In genomic region chr15:48910554-48910953, GRCh38 we compare ENCODE assay signal across 10 cellular contexts. TPM values are rescaled to one million over a fixed set of nuclear protein-coding genes. Genes with fewer than 3 reads are reported as not detected.
DNase-seq lines count a peak whose midpoint lies in the region; ATAC-seq, FAIRE-seq and TF ChIP-seq lines count a peak whose summit lies in the region.
"Not testable (repeated sequence)": the region's sequence is repeated elsewhere in the genome, so short reads cannot be mapped to it uniquely, and the experiment has no call there.
"Had no signal": no experiment of that assay in that cellular context is flagged by ENCODE, and none has a peak within 500 bp of the region (broad histone marks: within the 10 kb centered on the region; RNA-seq: fewer than 3 reads in every experiment).

No MANE protein-coding gene starts in this region.

- not testable (repeated sequence) for H3K4me3 Mint-ChIP-seq in activated CD4-positive, alpha-beta T cell treated with anti-CD3 and anti-CD28 coated beads, Interleukin-2, amount 10 ng/mL, durations not matched to agents 24 days and 14 days; activated T-helper 1 cell treated with anti-CD3 and anti-CD28 coated beads, Interleukin-12 subunit alpha, Interleukin-12 subunit beta, Interleukin-2, Interleukin-4 antibody, amounts not matched to agents 30 ng/mL and 10 ng/mL and 1 ng/mL, durations not matched to agents 14 hours and 24 hours and 36 hours

- not testable (repeated sequence) for FAIRE-seq in A549 (lab: Jason Lieb, UNC)

- not testable (repeated sequence) for TF ChIP-seq CTCF in A549 (IDR thresholded peaks at IDR 0.05)

- H3K4me1 ChIP-seq in A549 = not testable (repeated sequence)

- not testable (repeated sequence) for H3K27ac ChIP-seq in A549

- peaks cover 36% of the 10 kb centered on the region for H3K9me3 Mint-ChIP-seq in activated CD4-positive, alpha-beta T cell treated with anti-CD3 and anti-CD28 coated beads, Interleukin-2, amount 10 ng/mL, durations not matched to agents 24 days and 14 days
- H3K9me3 Mint-ChIP-seq in activated T-helper 1 cell treated with anti-CD3 and anti-CD28 coated beads, Interleukin-12 subunit alpha, Interleukin-12 subunit beta, Interleukin-2, Interleukin-4 antibody, amounts not matched to agents 30 ng/mL and 10 ng/mL and 1 ng/mL, durations not matched to agents 14 hours and 24 hours and 36 hours = peaks cover 44% of the 10 kb centered on the region

- intact Hi-C loops in activated CD4-positive, alpha-beta T cell treated with anti-CD3 and anti-CD28 coated beads, Interleukin-2, amount 10 ng/mL, durations not matched to agents 24 days and 14 days (cut with micrococcal nuclease); activated T-helper 1 cell treated with anti-CD3 and anti-CD28 coated beads, Interleukin-12 subunit alpha, Interleukin-12 subunit beta, Interleukin-2, Interleukin-4 antibody, amounts not matched to agents 30 ng/mL and 10 ng/mL and 1 ng/mL, durations not matched to agents 14 hours and 24 hours and 36 hours (cut with micrococcal nuclease): not testable (repeated sequence)

- peak overlapping the region; percentile 30 for H3K27ac Mint-ChIP-seq in activated CD4-positive, alpha-beta T cell treated with anti-CD3 and anti-CD28 coated beads, Interleukin-2, amount 10 ng/mL, durations not matched to agents 24 days and 14 days
- H3K27ac Mint-ChIP-seq in activated T-helper 1 cell treated with anti-CD3 and anti-CD28 coated beads, Interleukin-12 subunit alpha, Interleukin-12 subunit beta, Interleukin-2, Interleukin-4 antibody, amounts not matched to agents 30 ng/mL and 10 ng/mL and 1 ng/mL, durations not matched to agents 14 hours and 24 hours and 36 hours = peak overlapping the region; percentile 2

- DNase-seq in A549 (ENCODE audit: low read depth in 1 of 2, low spot score in 1 of 2); activated CD4-positive, alpha-beta T cell treated with anti-CD3 and anti-CD28 coated beads, Interleukin-2, amount 10 ng/mL, durations not matched to agents 24 days and 14 days; activated T-helper 1 cell treated with anti-CD3 and anti-CD28 coated beads, Interleukin-12 subunit alpha, Interleukin-12 subunit beta, Interleukin-2, Interleukin-4 antibody, amounts not matched to agents 30 ng/mL and 10 ng/mL and 1 ng/mL, durations not matched to agents 14 hours and 24 hours and 36 hours (ENCODE audit: low spot score): not testable (repeated sequence)

- TF ChIP-seq EP300 in A549 (IDR thresholded peaks at IDR 0.05) = not testable (repeated sequence)

- H3K27me3 Mint-ChIP-seq in activated CD4-positive, alpha-beta T cell treated with anti-CD3 and anti-CD28 coated beads, Interleukin-2, amount 10 ng/mL, durations not matched to agents 24 days and 14 days; activated T-helper 1 cell treated with anti-CD3 and anti-CD28 coated beads, Interleukin-12 subunit alpha, Interleukin-12 subunit beta, Interleukin-2, Interleukin-4 antibody, amounts not matched to agents 30 ng/mL and 10 ng/mL and 1 ng/mL, durations not matched to agents 14 hours and 24 hours and 36 hours (ENCODE audit: insufficient read depth): not testable (repeated sequence)

- peaks cover 18% of the 10 kb centered on the region for H3K4me1 Mint-ChIP-seq in activated CD4-positive, alpha-beta T cell treated with anti-CD3 and anti-CD28 coated beads, Interleukin-2, amount 10 ng/mL, durations not matched to agents 24 days and 14 days
- peaks cover 23% of the 10 kb centered on the region for H3K4me1 Mint-ChIP-seq in activated T-helper 1 cell treated with anti-CD3 and anti-CD28 coated beads, Interleukin-12 subunit alpha, Interleukin-12 subunit beta, Interleukin-2, Interleukin-4 antibody, amounts not matched to agents 30 ng/mL and 10 ng/mL and 1 ng/mL, durations not matched to agents 14 hours and 24 hours and 36 hours (ENCODE audit: low read depth)

- WGBS in A549 (ENCODE audit: missing lambda C conversion rate) = 47% methylated on average over 2 of the region's 2 CpGs

- peaks cover 17% of the 10 kb centered on the region for H3K36me3 Mint-ChIP-seq in activated CD4-positive, alpha-beta T cell treated with anti-CD3 and anti-CD28 coated beads, Interleukin-2, amount 10 ng/mL, durations not matched to agents 24 days and 14 days (ENCODE audit: low read depth)
- peaks cover 22% of the 10 kb centered on the region for H3K36me3 Mint-ChIP-seq in activated T-helper 1 cell treated with anti-CD3 and anti-CD28 coated beads, Interleukin-12 subunit alpha, Interleukin-12 subunit beta, Interleukin-2, Interleukin-4 antibody, amounts not matched to agents 30 ng/mL and 10 ng/mL and 1 ng/mL, durations not matched to agents 14 hours and 24 hours and 36 hours (ENCODE audit: low read depth)

- POLR2A ChIA-PET in A549 (lab: Yijun Ruan, JAX) = not testable (repeated sequence)

- TF ChIP-seq POLR2A in A549 (IDR thresholded peaks at IDR 0.05; ENCODE audit: low read length) = not testable (repeated sequence)

- not testable (repeated sequence) for H3K9me3 ChIP-seq in A549

- TF ChIP-seq RAD21 in A549 (conservative IDR thresholded peaks at IDR 0.05 in 1 of 2, IDR thresholded peaks at IDR 0.05 in 1 of 2) = not testable (repeated sequence)

- ATAC-seq in A549 = not testable (repeated sequence)

- not testable (repeated sequence) for H3K4me2 ChIP-seq in A549

- H3K4me3 ChIP-seq in A549 = not testable (repeated sequence)

- CTCF ChIA-PET in A549 (lab: Yijun Ruan, JAX) = not testable (repeated sequence)

TF ChIP-seq in A549, 52 proteins besides CTCF, POLR2A, EP300 and RAD21:
- TF ChIP-seq CBX8 (IDR thresholded peaks at IDR 0.05) (peak; percentile 87), RNF2 (IDR thresholded peaks at IDR 0.05; ENCODE audit: borderline replicate concordance, low read depth) (peak; percentile 89; the same call in 1 of the 2 replicates)
TF ChIP-seq in A549: peak in this region for 2; not testable (repeated sequence) for 50.

RNA-seq across cellular contexts. Expression of gene EID1, which starts 32.6 kb away (rescaled TPM):
- polyA plus RNA-seq in A549 (2011; rRNA removed) = 80.2 and 125 TPM in 2 replicates
- 61.5 and 79.0 TPM in 2 replicates for polyA plus RNA-seq in A549 (2012; cell fraction: cytosol; rRNA removed)
- polyA plus RNA-seq in A549 (2012; cell fraction: nucleus; rRNA removed) = 25.2 and 32.8 TPM in 2 replicates
- 173 to 182 TPM (median 180 TPM) in 3 replicates for polyA plus RNA-seq in A549 (2017; fragmentation: RNase III; extraction: RNeasy Plus Mini Kit Qiagen cat#74134 plus additional on column Dnase treatment)
- 21.7 and 21.8 TPM in 2 replicates for polyA minus RNA-seq in A549 (2011; rRNA and poly(A)+ RNA removed)
- total RNA-seq in activated CD4-positive, alpha-beta T cell treated with anti-CD3 and anti-CD28 coated beads, Interleukin-2, amount 10 ng/mL, durations not matched to agents 24 days and 14 days = 192 and 209 TPM in 2 replicates
- 177 and 183 TPM in 2 replicates for total RNA-seq in activated T-helper 1 cell treated with anti-CD3 and anti-CD28 coated beads, Interleukin-12 subunit alpha, Interleukin-12 subunit beta, Interleukin-2, Interleukin-4 antibody, amounts not matched to agents 30 ng/mL and 10 ng/mL and 1 ng/mL, durations not matched to agents 14 hours and 24 hours and 36 hours

RNA-seq across cellular contexts. Expression of gene SHC4, which starts 53.2 kb away (rescaled TPM):
- 0.16 and 0.17 TPM in 2 replicates for polyA plus RNA-seq in A549 (2011; rRNA removed)
- polyA plus RNA-seq in A549 (2012; cell fraction: cytosol; rRNA removed) = 0.04 and 0.09 TPM in 2 replicates
- 0.10 TPM in 2 replicates for polyA plus RNA-seq in A549 (2012; cell fraction: nucleus; rRNA removed)
- 0.08 to 0.30 TPM (median 0.20 TPM) in 3 replicates for polyA plus RNA-seq in A549 (2017; fragmentation: RNase III; extraction: RNeasy Plus Mini Kit Qiagen cat#74134 plus additional on column Dnase treatment)
- polyA minus RNA-seq in A549 (2011; rRNA and poly(A)+ RNA removed) = 0.21 and 0.58 TPM in 2 replicates
- 20.4 and 21.2 TPM in 2 replicates for total RNA-seq in activated CD4-positive, alpha-beta T cell treated with anti-CD3 and anti-CD28 coated beads, Interleukin-2, amount 10 ng/mL, durations not matched to agents 24 days and 14 days
- 25.7 and 26.4 TPM in 2 replicates for total RNA-seq in activated T-helper 1 cell treated with anti-CD3 and anti-CD28 coated beads, Interleukin-12 subunit alpha, Interleukin-12 subunit beta, Interleukin-2, Interleukin-4 antibody, amounts not matched to agents 30 ng/mL and 10 ng/mL and 1 ng/mL, durations not matched to agents 14 hours and 24 hours and 36 hours
- total RNA-seq: Caco-2; CD4-positive, alpha-beta T cell; CD4-positive, CD25-positive, alpha-beta regulatory T cell; CD8-positive, alpha-beta T cell had no signal
- polyA plus RNA-seq: CD14-positive monocyte; CD4-positive, alpha-beta memory T cell; CD4-positive, CD25-positive, alpha-beta regulatory T cell; CD8-positive, alpha-beta memory T cell had no signal
